ENCODE assay signal across 11 cellular contexts in genomic region chr10:26566525-26567348, GRCh38.
A peak's percentile ranks its signal among the peaks of the same experiment; 100 is the strongest.
DNase-seq lines count a peak whose midpoint lies in the region; ATAC-seq, FAIRE-seq and TF ChIP-seq lines count a peak whose summit lies in the region.
"Had no signal": no experiment of that assay in that cellular context is flagged by ENCODE, and none has a peak within 500 bp of the region (broad histone marks: within the 10 kb centered on the region; RNA-seq: fewer than 3 reads in every experiment).

No MANE protein-coding gene starts in this region.

- H3K4me3 Mint-ChIP-seq in brain, result peak overlapping the region; percentile 61 to 82 (median 74)
- H3K4me3 Mint-ChIP-seq in stimulated activated naive B cell treated with anti-CD40 and anti-IgM and Interleukin-4, amounts not matched to agents 10 μg/mL and 1 μg/mL and 100 μg/mL, for 72 hours, result no peak overlapping the region

- no peaks in the 10 kb centered on the region for H3K4me1 ChIP-seq in kidney (ENCODE audit: control insufficient read depth in 1 of 2, insufficient read depth in 1 of 2, low read depth in 1 of 2, low read length in 2 of 2)

- DNase-seq in DMS 273 (lab: John Stamatoyannopoulos, UW; ENCODE audit: unreplicated experiment) (peak; percentile 15), DMS 273 treated with DMSO at 0.1 percent for 48 hours (lab: John Stamatoyannopoulos, UW) (no peak), kidney (peak; percentile 64), NCI-H510A (lab: John Stamatoyannopoulos, UW) (no peak)
- no peak for DNase-seq in stimulated activated naive B cell treated with anti-CD40 and anti-IgM and Interleukin-4, amounts not matched to agents 10 μg/mL and 1 μg/mL and 100 μg/mL, for 72 hours
- DNase-seq: effector memory CD4-positive, alpha-beta T cell; NCI-H2029 had no signal

- no peak for FAIRE-seq in kidney (lab: Jason Lieb, UNC)

- peaks cover 64% of the 10 kb centered on the region for H3K27me3 Mint-ChIP-seq in brain
- no peaks in the 10 kb centered on the region for H3K27me3 Mint-ChIP-seq in stimulated activated naive B cell treated with anti-CD40 and anti-IgM and Interleukin-4, amounts not matched to agents 10 μg/mL and 1 μg/mL and 100 μg/mL, for 72 hours

- intact Hi-C loops in kidney (cut with DNase I), result no loop called here

- H3K9me3 Mint-ChIP-seq in brain, result peaks cover 0 to 11% (median 7%) of the 10 kb centered on the region in 5 experiments
- peaks cover 5 to 16% of the 10 kb centered on the region in 2 donors for H3K9me3 Mint-ChIP-seq in stimulated activated naive B cell treated with anti-CD40 and anti-IgM and Interleukin-4, amounts not matched to agents 10 μg/mL and 1 μg/mL and 100 μg/mL, for 72 hours

- H3K36me3 ChIP-seq in kidney (ENCODE audit: control insufficient read depth in 1 of 2, insufficient read depth in 2 of 2, low read length in 2 of 2), result no peaks in the 10 kb centered on the region

- no peak overlapping the region for H3K27ac Mint-ChIP-seq in brain
- peak overlapping the region; percentile 65 for H3K27ac Mint-ChIP-seq in stimulated activated naive B cell treated with anti-CD40 and anti-IgM and Interleukin-4, amounts not matched to agents 10 μg/mL and 1 μg/mL and 100 μg/mL, for 72 hours

- no peaks in the 10 kb centered on the region for H3K36me3 Mint-ChIP-seq in brain
- peaks cover 44 to 73% of the 10 kb centered on the region in 2 donors for H3K36me3 Mint-ChIP-seq in stimulated activated naive B cell treated with anti-CD40 and anti-IgM and Interleukin-4, amounts not matched to agents 10 μg/mL and 1 μg/mL and 100 μg/mL, for 72 hours

- peaks cover 7% of the 10 kb centered on the region for H3K4me1 Mint-ChIP-seq in brain
- H3K4me1 Mint-ChIP-seq in stimulated activated naive B cell treated with anti-CD40 and anti-IgM and Interleukin-4, amounts not matched to agents 10 μg/mL and 1 μg/mL and 100 μg/mL, for 72 hours, result no peaks in the 10 kb centered on the region

- no peak overlapping the region for H3K9ac ChIP-seq in kidney (ENCODE audit: low read length in 2 of 2)

- no peak for TF ChIP-seq CTCF in brain (conservative IDR thresholded peaks at IDR 0.05)
- TF ChIP-seq CTCF in kidney (IDR thresholded peaks at IDR 0.05; ENCODE audit: borderline replicate concordance, extremely low read depth, insufficient read depth), result no peak

- peak overlapping the region in 1 of 2 donors; percentile 25 for H3K4me3 ChIP-seq in kidney (ENCODE audit: low read length in 2 of 2)

- H3K9me3 ChIP-seq in kidney (ENCODE audit: control insufficient read depth in 1 of 2, low read length in 2 of 2), result no peaks in the 10 kb centered on the region

- no peak overlapping the region for H3K27ac ChIP-seq in kidney (ENCODE audit: low read depth in 2 of 2, low read length in 2 of 2)
- H3K27ac ChIP-seq: 22Rv1 had no signal

- ATAC-seq in stimulated activated naive B cell treated with anti-CD40 and anti-IgM and Interleukin-4, amounts not matched to agents 10 μg/mL and 1 μg/mL and 100 μg/mL, for 72 hours (replicated peaks), result no peak
- ATAC-seq in HG03442 (IDR thresholded peaks at IDR 0.05; ENCODE audit: unreplicated experiment) (no peak), GM21381 (IDR thresholded peaks at IDR 0.05; ENCODE audit: unreplicated experiment) (no peak)

Comparison
In these comparisons a context has a peak if more than half of its experiments do, and no peak if none do; other contexts are left out.
1. DNase-seq: peak in DMS 273 (single experiment) and kidney (single experiment); none in DMS 273 treated with DMSO at 0.1 percent for 48 hours (single experiment), stimulated activated naive B cell treated with anti-CD40 and anti-IgM and Interleukin-4, amounts not matched to agents 10 μg/mL and 1 μg/mL and 100 μg/mL, for 72 hours (single experiment) and NCI-H510A (single experiment).
2. H3K4me3 Mint-ChIP-seq: peak in brain (5 of 5); none in stimulated activated naive B cell treated with anti-CD40 and anti-IgM and Interleukin-4, amounts not matched to agents 10 μg/mL and 1 μg/mL and 100 μg/mL, for 72 hours (0 of 2).